ENCODE assay signal across 23 cellular contexts in the genomic region with DNA sequence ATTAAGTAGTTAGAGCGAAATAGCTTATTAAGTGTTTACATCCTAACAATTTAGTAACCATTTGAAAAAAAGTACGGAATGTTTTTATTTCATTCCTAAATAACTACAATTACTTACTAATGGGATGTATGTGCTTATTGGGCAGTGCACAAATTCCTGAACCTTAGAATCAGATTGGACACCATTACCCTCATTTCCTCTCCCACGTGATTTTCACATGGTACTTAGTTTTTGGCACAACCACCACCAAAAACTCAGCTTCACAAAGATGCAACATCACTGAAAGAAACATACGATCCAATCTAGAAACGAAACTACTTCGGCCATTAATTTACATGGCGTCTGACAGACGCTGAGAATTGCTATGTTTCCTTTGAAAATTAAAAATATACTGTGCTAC.
"Had no signal": no experiment of that assay in that cellular context is flagged by ENCODE, and none has a peak within 500 bp of the region (broad histone marks: within the 10 kb centered on the region; RNA-seq: fewer than 3 reads in every experiment).

No MANE protein-coding gene starts in this region.

- ATAC-seq: gastrocnemius medialis; left cardiac atrium; naive thymus-derived CD8-positive, alpha-beta T cell; stimulated activated naive CD8-positive, alpha-beta T cell treated with anti-CD3 and anti-CD28 coated beads, Interleukin-15, Interleukin-2, amounts not matched to agents 100 U/mL and 50 U/mL, for 24 hours had no signal

- H3K4me3 ChIP-seq: ascending aorta, cardiac muscle cell, coronary artery, dorsolateral prefrontal cortex, gastrocnemius medialis had no signal

- H3K36me3 ChIP-seq: ascending aorta, cardiac muscle cell, gastrocnemius medialis had no signal

- H3K27ac ChIP-seq: ascending aorta, cardiac muscle cell, dorsolateral prefrontal cortex had no signal

- H3K27me3 ChIP-seq: ascending aorta, cardiac muscle cell, dorsolateral prefrontal cortex, gastrocnemius medialis had no signal

- H3K9me3 ChIP-seq: ascending aorta, gastrocnemius medialis had no signal

- DNase-seq: activated CD4-positive, alpha-beta memory T cell treated with anti-CD3 and anti-CD28 coated beads for 36 hours; activated CD4-positive, alpha-beta T cell treated with anti-CD3 and anti-CD28 coated beads for 4 hours; activated CD8-positive, alpha-beta memory T cell treated with anti-CD3 and anti-CD28 coated beads, Interleukin-2, amount 50 U/mL, for 4 hours; activated gamma-delta T cell; activated naive CD4-positive, alpha-beta T cell treated with anti-CD3 and anti-CD28 coated beads, Interleukin-2, amount 10 ng/mL, durations not matched to agents 7 days and 5 days; activated naive CD8-positive, alpha-beta T cell treated with anti-CD3 and anti-CD28 coated beads, Interleukin-2, amount 10 ng/mL, durations not matched to agents 7 days and 5 days; activated T-cell treated with anti-CD3 and anti-CD28 coated beads, Interleukin-2, amount 50 U/mL, for 24 hours; dorsolateral prefrontal cortex; effector memory CD4-positive, alpha-beta T cell; gastrocnemius medialis; hippocampal formation; left cardiac atrium; midbrain; naive thymus-derived CD8-positive, alpha-beta T cell; occipital lobe; right cardiac atrium; stimulated activated CD4-positive, alpha-beta T cell treated with anti-CD3 and anti-CD28 coated beads, Interleukin-12 subunit alpha, Interleukin-12 subunit beta, amount 100 ng/mL, for 4 hours; stimulated activated CD4-positive, alpha-beta T cell treated with anti-CD3 and anti-CD28 coated beads, Interleukin-4, amount 100 ng/mL, for 1 hour; stimulated activated naive CD8-positive, alpha-beta T cell treated with anti-CD3 and anti-CD28 coated beads, Interleukin-15, Interleukin-2, amounts not matched to agents 100 U/mL and 50 U/mL, for 24 hours; T-helper 1 cell had no signal
